16 cellular contexts compared by ENCODE assay signal in genomic region chr10:22610595-22610994, GRCh38.
A peak's percentile ranks its signal among the peaks of the same experiment; 100 is the strongest.
DNase-seq lines count a peak whose midpoint lies in the region; ATAC-seq, FAIRE-seq and TF ChIP-seq lines count a peak whose summit lies in the region.
"Had no signal": no experiment of that assay in that cellular context is flagged by ENCODE, and none has a peak within 500 bp of the region (broad histone marks: within the 10 kb centered on the region; RNA-seq: fewer than 3 reads in every experiment).

No MANE protein-coding gene starts in this region.

- peaks cover 39 to 47% of the 10 kb centered on the region in 2 donors for H3K36me3 Mint-ChIP-seq in CD4-positive, alpha-beta memory T cell
- H3K36me3 Mint-ChIP-seq in H9 (ENCODE audit: insufficient read depth in 1 of 3, low read depth in 3 of 3): peaks cover 30 to 53% (median 42%) of the 10 kb centered on the region in 3 experiments
- H3K36me3 Mint-ChIP-seq in naive thymus-derived CD8-positive, alpha-beta T cell: peaks cover 0 to 44% (median 23%) of the 10 kb centered on the region in 3 donors

- peaks cover 0 to 4% (median 0%) of the 10 kb centered on the region in 8 donors for H3K9me3 Mint-ChIP-seq in CD4-positive, alpha-beta memory T cell
- peaks cover 6 to 13% of the 10 kb centered on the region in 2 experiments; a peak in 2 of 5 replicates for H3K9me3 Mint-ChIP-seq in H9
- no peaks in the 10 kb centered on the region for H3K9me3 Mint-ChIP-seq in naive thymus-derived CD8-positive, alpha-beta T cell

- H3K9ac ChIP-seq in H9 (ENCODE audit: extremely low read depth, insufficient read length, low read length) (no peak overlapping the region), GM12878 (ENCODE audit: control insufficient read depth, insufficient read depth, low read length) (no peak overlapping the region)

- no peak for TF ChIP-seq RAD21 in GM12878 (IDR thresholded peaks at IDR 0.05; ENCODE audit: insufficient read depth, low read depth, low read length)

- H2BK120ac ChIP-seq in H9 (ENCODE audit: low read depth, low read length, poor library complexity, severe bottlenecking): no peak overlapping the region

- no peak overlapping the region for H3K14ac ChIP-seq in H9 (ENCODE audit: insufficient read depth, low read length)

- no peak overlapping the region for H3K4ac ChIP-seq in H9 (ENCODE audit: low read depth, low read length)

- no peak overlapping the region for H2AK5ac ChIP-seq in H9 (ENCODE audit: insufficient read length, low read length)

- H3K56ac ChIP-seq in H9 (ENCODE audit: insufficient read length, low read depth, low read length): no peak overlapping the region

- no CpG with 5 or more reads among the region's 5 CpGs for WGBS in H9 (ENCODE audit: extremely low coverage, insufficient read length, low lambda C conversion rate)
- 30% methylated on average over 5 of the region's 5 CpGs for WGBS in GM12878 (ENCODE audit: insufficient coverage, insufficient replicate concordance, low lambda C conversion rate, missing lambda C conversion rate)

- no peak overlapping the region for H2BK5ac ChIP-seq in H9 (ENCODE audit: insufficient read length, low read length)

- no peak for TF ChIP-seq EP300 in GM12878 (IDR thresholded peaks at IDR 0.05; ENCODE audit: borderline replicate concordance in 1 of 2, control insufficient read depth in 1 of 2, low read depth in 2 of 2, low read length in 2 of 2)

- BruUV-seq in GM12878 (replicated peaks; lab: Mats Ljungman, UMichigan): no TSS peak

- TF ChIP-seq CTCF in H9 (conservative IDR thresholded peaks at IDR 0.05) (no peak), GM12878 (IDR thresholded peaks at IDR 0.05 in 2 of 3, conservative IDR thresholded peaks at IDR 0.05 in 1 of 3; ENCODE audit: control insufficient read depth in 2 of 3, extremely low read depth in 1 of 3, insufficient read depth in 1 of 3, low read depth in 3 of 3, low read length in 3 of 3) (no peak)

- H4K5ac ChIP-seq in H9 (ENCODE audit: insufficient read length, low read depth, low read length): no peak overlapping the region

- no peak for ATAC-seq in GM12878
- no peak for ATAC-seq in naive thymus-derived CD8-positive, alpha-beta T cell

- no peaks in the 10 kb centered on the region for H3K27me3 Mint-ChIP-seq in CD4-positive, alpha-beta memory T cell
- no peaks in the 10 kb centered on the region for H3K27me3 Mint-ChIP-seq in H9 (ENCODE audit: low read depth)
- H3K27me3 Mint-ChIP-seq in naive thymus-derived CD8-positive, alpha-beta T cell: no peaks in the 10 kb centered on the region

- no peak for FAIRE-seq in GM12878 (lab: Jason Lieb, UNC)
- no peak for FAIRE-seq in RCC 7860 (lab: Jason Lieb, UNC)

- no peak overlapping the region for H3T11ph ChIP-seq in H9 (ENCODE audit: low read length)

- no peak for TF ChIP-seq POLR2A in GM12878 (IDR thresholded peaks at IDR 0.05; ENCODE audit: low read depth, low read length)

- H2AFZ ChIP-seq in H9 (ENCODE audit: low read length): no peak overlapping the region
- no peak overlapping the region for H2AFZ ChIP-seq in GM12878 (ENCODE audit: control insufficient read depth, low read depth, low read length)

- CTCF ChIA-PET in CD4-positive, alpha-beta memory T cell (lab: Charles Lee; ENCODE audit: partially characterized antibody): interaction anchor here (0.5 to 5.4 kb wide), 21 partner anchors 9 to 599 kb away, joined by 3 to 34 read pairs (median 4); no protein-coding TSS in a partner anchor
- CTCF ChIA-PET in GM12878 (lab: Yijun Ruan, JAX): interaction anchor here (0.7 to 1.3 kb wide), 5 partner anchors 9 to 58 kb away, joined by 3 to 6 read pairs (median 3); no protein-coding TSS in a partner anchor

- SMC1A ChIA-PET in GM12878 (lab: Charles Lee; ENCODE audit: uncharacterized antibody, unreplicated experiment): interaction anchor here (0.6 to 14.3 kb wide), 18 partner anchors 9 to 243 kb away, joined by 3 to 139 read pairs (median 5); no protein-coding TSS in a partner anchor

- H4K8ac ChIP-seq in H9 (replicated peaks; ENCODE audit: insufficient read length, low read depth, low read length): no peak overlapping the region

- H3K27ac Mint-ChIP-seq in CD4-positive, alpha-beta memory T cell: peak overlapping the region; percentile 87 to 99 (median 96)
- peak overlapping the region; percentile 71 to 96 (median 88); a peak in 6 of 7 replicates for H3K27ac Mint-ChIP-seq in H9
- peak overlapping the region; percentile 93 to 99 (median 96) for H3K27ac Mint-ChIP-seq in naive thymus-derived CD8-positive, alpha-beta T cell

- H3K79me1 ChIP-seq in H9 (ENCODE audit: insufficient read depth, low read depth, low read length, poor library complexity, severe bottlenecking): no peaks in the 10 kb centered on the region

- no peak overlapping the region for H2BK12ac ChIP-seq in H9 (ENCODE audit: insufficient read length, low read depth, low read length)

- POLR2A ChIA-PET in CD4-positive, alpha-beta memory T cell (lab: Charles Lee; ENCODE audit: partially characterized antibody): interaction anchor here (1.0 to 30.6 kb wide), 15 partner anchors 10 to 608 kb away, joined by 3 to 895 read pairs (median 7); partner anchors contain the start of gene PIP4K2A
- POLR2A ChIA-PET in GM12878 (lab: Charles Lee): interaction anchor here (0.8 to 1.5 kb wide), 8 partner anchors 9 to 100 kb away, joined by 3 to 8 read pairs (median 5); no protein-coding TSS in a partner anchor
- POLR2A ChIA-PET in naive thymus-derived CD8-positive, alpha-beta T cell (lab: Charles Lee): interaction anchor here (0.7 to 5.1 kb wide), 12 partner anchors 9 to 213 kb away, joined by 3 to 38 read pairs (median 5); no protein-coding TSS in a partner anchor

- H3K9me3 ChIP-seq in CD4-positive, alpha-beta memory T cell (ENCODE audit: control insufficient read depth in 1 of 2, low read length in 2 of 2): no peaks in the 10 kb centered on the region
- H3K9me3 ChIP-seq in H9 (ENCODE audit: control insufficient read depth, low read depth, low read length): no peaks in the 10 kb centered on the region
- H3K9me3 ChIP-seq in GM12878 (replicated peaks; ENCODE audit: control insufficient read depth, insufficient read depth, low read length): peaks cover 2% of the 10 kb centered on the region; the same call in 2 of the 3 replicates
- H3K9me3 ChIP-seq: ovary, tibial nerve had no signal

- peaks cover 99% of the 10 kb centered on the region for H3K4me1 ChIP-seq in CD4-positive, alpha-beta memory T cell (ENCODE audit: insufficient read depth, low read length)
- H3K4me1 ChIP-seq in H9 (ENCODE audit: insufficient read depth, low read length): peaks cover 14% of the 10 kb centered on the region
- peaks cover 69% of the 10 kb centered on the region for H3K4me1 ChIP-seq in GM12878 (ENCODE audit: control insufficient read depth, insufficient read depth, low read length)

- no peak overlapping the region for H4K91ac ChIP-seq in H9 (ENCODE audit: insufficient read length, low read depth, low read length)

- H3K4me3 ChIP-seq in CD4-positive, alpha-beta memory T cell (ENCODE audit: low read length in 2 of 2): no peak overlapping the region
- no peak overlapping the region for H3K4me3 ChIP-seq in GM12878
- H3K4me3 ChIP-seq: ovary, tibial nerve had no signal

- RAD21 ChIA-PET in GM12878 (lab: Charles Lee; ENCODE audit: unreplicated experiment): interaction anchor here (0.9 to 3.2 kb wide), 11 partner anchors 12 to 102 kb away, joined by 3 to 13 read pairs (median 4); no protein-coding TSS in a partner anchor

- no peak overlapping the region for H2BK20ac ChIP-seq in H9 (ENCODE audit: low read depth, low read length, poor library complexity, severe bottlenecking)

- DNase-seq in CD4-positive, alpha-beta memory T cell: no peak
- DNase-seq in H9 (no peak), GM12878 (ENCODE audit: low read depth, low spot score) (no peak), NCI-H526 treated with DMSO at 0.1 percent for 48 hours (lab: John Stamatoyannopoulos, UW) (no peak), OCI-M2 (lab: John Stamatoyannopoulos, UW; ENCODE audit: unreplicated experiment) (no peak), RCC 7860 (ENCODE audit: low spot score) (no peak)
- no peak for DNase-seq in naive thymus-derived CD8-positive, alpha-beta T cell
- DNase-seq: activated CD4-positive, alpha-beta T cell treated with anti-CD3 and anti-CD28 coated beads for 4 hours; activated effector memory CD4-positive, alpha-beta T cell treated with anti-CD3 and anti-CD28 coated beads, Interleukin-2, amount 50 U/mL, for 16 hours; C1 segment of cervical spinal cord; hippocampal formation; NCI-H2029 treated with DMSO at 0.1 percent for 48 hours; ovary; SIG-M5; T-helper 9 cell had no signal

- no peak overlapping the region for H2BK15ac ChIP-seq in H9 (ENCODE audit: low read depth, low read length)

- peak overlapping the region; percentile 56 to 93 (median 75) for H3K4me3 Mint-ChIP-seq in CD4-positive, alpha-beta memory T cell
- no peak overlapping the region for H3K4me3 Mint-ChIP-seq in H9
- H3K4me3 Mint-ChIP-seq in naive thymus-derived CD8-positive, alpha-beta T cell: peak overlapping the region; percentile 66 to 90 (median 77)

- no peak overlapping the region for H3K23ac ChIP-seq in H9 (ENCODE audit: insufficient read length, low read depth, low read length)

- no peaks in the 10 kb centered on the region for H4K20me1 ChIP-seq in H9 (ENCODE audit: control insufficient read depth, insufficient read depth, insufficient read length)
- H4K20me1 ChIP-seq in GM12878 (ENCODE audit: control insufficient read depth, insufficient read depth): no peaks in the 10 kb centered on the region; the same call in 1 of the 2 replicates

- in situ Hi-C loops in GM12878 (cut with MboI): no loop called here

- H3K4me2 ChIP-seq in H9 (ENCODE audit: insufficient read depth, insufficient read length, low read length) (no peak overlapping the region), GM12878 (ENCODE audit: control insufficient read depth, insufficient read depth) (no peak overlapping the region; the same call in 1 of the 2 replicates)

- no peaks in the 10 kb centered on the region for H3K27me3 ChIP-seq in CD4-positive, alpha-beta memory T cell (ENCODE audit: insufficient read depth, low read length)
- H3K27me3 ChIP-seq in H9 (ENCODE audit: insufficient read depth, low read length): peaks cover 1% of the 10 kb centered on the region; the same call in 1 of the 2 replicates
- no peaks in the 10 kb centered on the region for H3K27me3 ChIP-seq in GM12878 (replicated peaks in 1 of 2; ENCODE audit: control insufficient read depth in 2 of 2, insufficient read depth in 2 of 2, low read length in 1 of 2)
- H3K27me3 ChIP-seq: ovary, tibial nerve had no signal

- peak overlapping the region; percentile 87 for H3K27ac ChIP-seq in CD4-positive, alpha-beta memory T cell (ENCODE audit: low read depth, low read length)
- H3K27ac ChIP-seq in H9 (ENCODE audit: insufficient read length, low read depth, low read length) (no peak overlapping the region), GM12878 (ENCODE audit: control insufficient read depth, insufficient read depth) (peak overlapping the region; percentile 5)
- H3K27ac ChIP-seq: ovary, tibial nerve had no signal

- no peaks in the 10 kb centered on the region for H3K23me2 ChIP-seq in H9 (ENCODE audit: insufficient read length, low read depth, low read length, poor library complexity, severe bottlenecking)

- intact Hi-C loops in CD4-positive, alpha-beta memory T cell (cut with micrococcal nuclease): loop anchor here (2.0 kb wide), 1 partner anchor 14 kb away; no protein-coding TSS in a partner anchor
- intact Hi-C loops in GM12878 (cut with micrococcal nuclease; ENCODE audit: unreplicated experiment): no loop called here

- peaks cover 15% of the 10 kb centered on the region for H3K36me3 ChIP-seq in CD4-positive, alpha-beta memory T cell (ENCODE audit: insufficient read depth, low read length)
- H3K36me3 ChIP-seq in GM12878 (ENCODE audit: control insufficient read depth in 2 of 2, insufficient read depth in 2 of 2, low read length in 1 of 2): peaks cover 7 to 27% of the 10 kb centered on the region in 2 experiments; a peak in 3 of 4 replicates
- H3K36me3 ChIP-seq: ovary had no signal

- peaks cover 70 to 100% (median 87%) of the 10 kb centered on the region in 4 donors for H3K4me1 Mint-ChIP-seq in CD4-positive, alpha-beta memory T cell
- peaks cover 49 to 51% of the 10 kb centered on the region in 2 experiments for H3K4me1 Mint-ChIP-seq in H9
- peaks cover 54 to 99% (median 94%) of the 10 kb centered on the region in 4 donors for H3K4me1 Mint-ChIP-seq in naive thymus-derived CD8-positive, alpha-beta T cell

- no peaks in the 10 kb centered on the region; the same call in 1 of the 2 replicates for H3K79me2 ChIP-seq in H9 (ENCODE audit: insufficient read depth, low read length)
- peaks cover 80% of the 10 kb centered on the region for H3K79me2 ChIP-seq in GM12878 (ENCODE audit: control insufficient read depth, insufficient read depth, low read length)

- no peak overlapping the region for H3K18ac ChIP-seq in H9 (ENCODE audit: insufficient read length, low read depth, low read length)

Comparison
In these comparisons a context has a peak if more than half of its experiments do, and no peak if none do; other contexts are left out.
1. H3K4me3 Mint-ChIP-seq: peak in CD4-positive, alpha-beta memory T cell (8 of 8) and naive thymus-derived CD8-positive, alpha-beta T cell (10 of 10); none in H9 (0 of 2).
2. Peak in every context shown above with its lines, with median percentiles within 50 percentile points of each other: H3K27ac Mint-ChIP-seq.